In the genomic region with DNA sequence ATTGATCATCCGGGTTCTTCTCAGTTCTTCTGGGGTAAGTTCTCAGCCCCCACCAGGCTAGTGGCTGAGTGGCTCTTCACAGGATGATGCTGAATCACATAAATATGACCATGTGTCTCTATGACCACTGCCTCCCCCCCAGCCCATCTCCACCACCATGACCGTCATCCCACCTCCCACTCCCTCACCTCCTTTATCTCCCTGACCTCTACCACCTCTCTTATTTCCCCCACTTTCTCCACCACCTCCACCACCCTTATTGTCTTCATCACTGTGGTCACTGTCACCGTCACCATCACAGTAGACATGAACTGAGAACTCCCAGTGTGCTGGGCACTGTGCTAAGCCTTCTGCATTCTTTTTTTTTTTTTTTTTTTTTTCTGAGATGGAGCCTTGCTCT, we compare ENCODE assay signal across 17 cellular contexts. TPM values are rescaled to one million over a fixed set of nuclear protein-coding genes. Genes with fewer than 3 reads are reported as not detected.
DNase-seq lines count a peak whose midpoint lies in the region; ATAC-seq, FAIRE-seq and TF ChIP-seq lines count a peak whose summit lies in the region.
"Had no signal": no experiment of that assay in that cellular context is flagged by ENCODE, and none has a peak within 500 bp of the region (broad histone marks: within the 10 kb centered on the region; RNA-seq: fewer than 3 reads in every experiment).

No MANE protein-coding gene starts in this region.

- H3K4me3 Mint-ChIP-seq in natural killer cell: peak overlapping the region; percentile 50
- H3K4me3 Mint-ChIP-seq in activated T-helper 17 cell treated with anti-CD3 and anti-CD28 coated beads, Interleukin-2, amount 50 U/mL, for 72 hours: no peak overlapping the region
- H3K4me3 Mint-ChIP-seq in GM23338: no peak overlapping the region
- H3K4me3 Mint-ChIP-seq: CD4-positive, alpha-beta memory T cell had no signal

- H2BK20ac ChIP-seq in IMR-90 (ENCODE audit: low read depth, low read length): no peak overlapping the region

- H2BK5ac ChIP-seq in IMR-90 (ENCODE audit: low read depth, low read length, poor library complexity, severe bottlenecking): no peak overlapping the region

- H3K79me1 ChIP-seq in IMR-90 (ENCODE audit: low read depth in 1 of 2, low read length in 2 of 2): no peaks in the 10 kb centered on the region

- 55% methylated on average over 3 of the region's 3 CpGs for WGBS in HepG2 (ENCODE audit: low lambda C conversion rate)
- WGBS in right lobe of liver (ENCODE audit: insufficient coverage, low coverage, low lambda C conversion rate, missing lambda C conversion rate): 92% methylated on average over 3 of the region's 3 CpGs
- 100% methylated on average over 1 of the region's 3 CpGs; no CpG with 5 or more reads in 1 of the 2 experiments for WGBS in IMR-90 (ENCODE audit: extremely low coverage in 2 of 2, insufficient read length in 1 of 2), 2 experiments

- H4K91ac ChIP-seq in IMR-90 (ENCODE audit: insufficient read depth, low read depth, low read length): no peak overlapping the region; the same call in 1 of the 2 replicates

- peaks cover 8% of the 10 kb centered on the region for H3K36me3 Mint-ChIP-seq in natural killer cell
- H3K36me3 Mint-ChIP-seq in activated T-helper 17 cell treated with anti-CD3 and anti-CD28 coated beads, Interleukin-2, amount 50 U/mL, for 72 hours (ENCODE audit: low read depth): no peaks in the 10 kb centered on the region
- H3K36me3 Mint-ChIP-seq in GM23338 (ENCODE audit: low read depth): no peaks in the 10 kb centered on the region; the same call in 2 of the 3 replicates
- H3K36me3 Mint-ChIP-seq: CD4-positive, alpha-beta memory T cell had no signal

- H3F3A ChIP-seq in GM23338 (replicated peaks; ENCODE audit: low read depth): no peaks in the 10 kb centered on the region

- H3K9me3 Mint-ChIP-seq in natural killer cell (no peaks in the 10 kb centered on the region), GM23338 (no peaks in the 10 kb centered on the region)
- H3K9me3 Mint-ChIP-seq in activated T-helper 17 cell treated with anti-CD3 and anti-CD28 coated beads, Interleukin-2, amount 50 U/mL, for 72 hours: no peaks in the 10 kb centered on the region

- H3K27ac ChIP-seq in HepG2 (ENCODE audit: extremely low read length, insufficient read depth, low read length): no peak overlapping the region
- no peak overlapping the region for H3K27ac ChIP-seq in right lobe of liver
- no peak overlapping the region for H3K27ac ChIP-seq in IMR-90 (ENCODE audit: insufficient read depth, low read length)
- H3K27ac ChIP-seq in GM23338 (ENCODE audit: low read depth): no peak overlapping the region

- H3K4me3 ChIP-seq in HepG2 (replicated peaks in 1 of 3; ENCODE audit: insufficient read depth in 1 of 3, low read depth in 2 of 3, low read length in 3 of 3) (no peak overlapping the region), right lobe of liver (no peak overlapping the region), IMR-90 (ENCODE audit: insufficient read depth, low read depth, low read length) (no peak overlapping the region), GM23338 (no peak overlapping the region)

- no peaks in the 10 kb centered on the region for H4K20me1 ChIP-seq in HepG2 (ENCODE audit: insufficient read depth, low read length)
- no peaks in the 10 kb centered on the region for H4K20me1 ChIP-seq in IMR-90 (ENCODE audit: insufficient read depth, low read length)
- no peaks in the 10 kb centered on the region for H4K20me1 ChIP-seq in GM23338 (replicated peaks; ENCODE audit: insufficient read depth)

- no peak for TF ChIP-seq CTCF in HepG2 (CRISPR knock-in tag; IDR thresholded peaks at IDR 0.05)
- TF ChIP-seq CTCF in right lobe of liver (IDR thresholded peaks at IDR 0.05): no peak
- TF ChIP-seq CTCF in IMR-90 (conservative IDR thresholded peaks at IDR 0.05; ENCODE audit: low read depth, low read length): no peak
- TF ChIP-seq CTCF in natural killer cell (IDR thresholded peaks at IDR 0.05): no peak
- no peak for TF ChIP-seq CTCF in GM23338 (conservative IDR thresholded peaks at IDR 0.05; ENCODE audit: low read depth in 2 of 2)

- no peaks in the 10 kb centered on the region; the same call in 1 of the 2 replicates for H3K9me2 ChIP-seq in GM23338 (ENCODE audit: insufficient read depth)

- H3K27me3 Mint-ChIP-seq in natural killer cell (ENCODE audit: low read depth in 2 of 2): no peaks in the 10 kb centered on the region
- no peaks in the 10 kb centered on the region for H3K27me3 Mint-ChIP-seq in activated T-helper 17 cell treated with anti-CD3 and anti-CD28 coated beads, Interleukin-2, amount 50 U/mL, for 72 hours
- H3K27me3 Mint-ChIP-seq in GM23338 (ENCODE audit: insufficient read depth, low read depth, poor library complexity): peaks cover 2% of the 10 kb centered on the region

- CTCF ChIA-PET in HepG2 (lab: Yijun Ruan, JAX; ENCODE audit: low intra/inter-chr PET ratio, low total read pairs): no interaction called here
- CTCF ChIA-PET in IMR-90 (lab: Yijun Ruan, JAX): interaction anchor here (0.7 kb wide), 1 partner anchor 120 kb away, joined by 3 read pairs; no protein-coding TSS in a partner anchor

- H3K27ac Mint-ChIP-seq in natural killer cell: peak overlapping the region; percentile 41 to 60
- no peak overlapping the region for H3K27ac Mint-ChIP-seq in activated T-helper 17 cell treated with anti-CD3 and anti-CD28 coated beads, Interleukin-2, amount 50 U/mL, for 72 hours
- no peak overlapping the region for H3K27ac Mint-ChIP-seq in GM23338

- no peak overlapping the region for H3K14ac ChIP-seq in IMR-90 (replicated peaks; ENCODE audit: low read depth, low read length)

- TF ChIP-seq POLR2A in HepG2 (IDR thresholded peaks at IDR 0.05; ENCODE audit: insufficient read depth in 1 of 2, low read depth in 2 of 2, low read length in 2 of 2) (no peak), right lobe of liver (IDR thresholded peaks at IDR 0.05) (no peak), IMR-90 (IDR thresholded peaks at IDR 0.05; ENCODE audit: low read depth, low read length) (no peak)

- H2AK5ac ChIP-seq in IMR-90 (ENCODE audit: low read depth, low read length): peak overlapping the region; percentile 67; the same call in 1 of the 2 replicates

- ATAC-seq in HepG2 (no peak), right lobe of liver (no peak), IMR-90 (ENCODE audit: low read depth) (no peak), natural killer cell (peak; percentile 38 to 49 (median 49)), HG02610 (IDR thresholded peaks at IDR 0.05; ENCODE audit: unreplicated experiment) (no peak), GM23338 (no peak)
- ATAC-seq in activated T-helper 17 cell treated with anti-CD3 and anti-CD28 coated beads, Interleukin-2, amount 50 U/mL, for 72 hours (replicated peaks): no peak

- peaks cover 10 to 15% of the 10 kb centered on the region in 2 donors for H3K4me1 Mint-ChIP-seq in natural killer cell
- peaks cover 8% of the 10 kb centered on the region for H3K4me1 Mint-ChIP-seq in activated T-helper 17 cell treated with anti-CD3 and anti-CD28 coated beads, Interleukin-2, amount 50 U/mL, for 72 hours
- H3K4me1 Mint-ChIP-seq in GM23338: peaks cover 7% of the 10 kb centered on the region; the same call in 2 of the 3 replicates

- H3K56ac ChIP-seq in IMR-90 (ENCODE audit: extremely low read depth, insufficient read depth, low read length): no peak overlapping the region

- in situ Hi-C loops in HepG2 (cut with HindIII; ENCODE audit: extremely low pct_ligation_motif_present, low pct_unique_long_range_greater_than_20kb) (no loop called here), IMR-90 (cut with MboI; ENCODE audit: low sequenced_read_pairs) (no loop called here)

- TF ChIP-seq RAD21 in HepG2 (CRISPR knock-in tag; IDR thresholded peaks at IDR 0.05) (no peak), IMR-90 (IDR thresholded peaks at IDR 0.05; ENCODE audit: low read length) (no peak)

- no peak overlapping the region for H2AK9ac ChIP-seq in IMR-90 (replicated peaks; ENCODE audit: low read depth, low read length, poor library complexity)

- intact Hi-C loops in HepG2 (cut with micrococcal nuclease; ENCODE audit: unreplicated experiment) (no loop called here), right lobe of liver (cut with DNase I) (no loop called here), IMR-90 (cut with micrococcal nuclease) (no loop called here), natural killer cell (cut with micrococcal nuclease) (no loop called here)

- no peak overlapping the region for H2BK15ac ChIP-seq in IMR-90 (ENCODE audit: low read depth, low read length)

- BruUV-seq in HepG2 (replicated peaks; lab: Mats Ljungman, UMichigan) (no TSS peak), IMR-90 (replicated peaks; lab: Mats Ljungman, UMichigan) (no TSS peak)

- H3K9me3 ChIP-seq in HepG2 (ENCODE audit: low read length) (no peaks in the 10 kb centered on the region), right lobe of liver (no peaks in the 10 kb centered on the region), IMR-90 (ENCODE audit: control insufficient read depth, insufficient read depth, low read length) (no peaks in the 10 kb centered on the region)
- H3K9me3 ChIP-seq: Caco-2 had no signal

- POLR2A ChIA-PET in HepG2 (lab: Yijun Ruan, JAX): no interaction called here
- POLR2A ChIA-PET in IMR-90 (lab: Charles Lee; ENCODE audit: unreplicated experiment): no interaction called here

- H3K36me3 ChIP-seq in HepG2 (replicated peaks in 1 of 2; ENCODE audit: control insufficient read depth in 1 of 2, insufficient read depth in 2 of 2, low read length in 2 of 2) (no peaks in the 10 kb centered on the region), right lobe of liver (no peaks in the 10 kb centered on the region), IMR-90 (ENCODE audit: control insufficient read depth, insufficient read depth, low read length) (no peaks in the 10 kb centered on the region), GM23338 (ENCODE audit: insufficient read depth) (no peaks in the 10 kb centered on the region)

- DNase-seq in HepG2 (ENCODE audit: low spot score) (no peak), right lobe of liver (no peak), IMR-90 (no peak), natural killer cell (no peak), GM23338 (ENCODE audit: low spot score) (no peak)
- DNase-seq: C1 segment of cervical spinal cord; Caco-2; CD4-positive, alpha-beta memory T cell; DMS153; DND-41; H7; HCEC 1CT had no signal

- no peak overlapping the region for H3K9ac ChIP-seq in HepG2 (ENCODE audit: insufficient read depth, low read depth, low read length)
- no peak overlapping the region for H3K9ac ChIP-seq in IMR-90 (ENCODE audit: low read depth, low read length)

- dilution Hi-C loops in IMR-90 (cut with HindIII; ENCODE audit: low sequenced_read_pairs, unreplicated experiment): no loop called here

- H3K4ac ChIP-seq in IMR-90 (ENCODE audit: low read depth, low read length): no peak overlapping the region; the same call in 1 of the 2 replicates

- no peak overlapping the region for H4K5ac ChIP-seq in IMR-90 (ENCODE audit: low read depth, low read length)

- TF ChIP-seq EP300 in HepG2 (IDR thresholded peaks at IDR 0.05; ENCODE audit: low read depth in 2 of 2, low read length in 2 of 2): no peak
- no peak for TF ChIP-seq EP300 in HepG2 (CRISPR knock-in tag; IDR thresholded peaks at IDR 0.05; ENCODE audit: borderline replicate concordance)

- no peak overlapping the region for H2BK120ac ChIP-seq in IMR-90 (ENCODE audit: low read depth, low read length)

- no peak for FAIRE-seq in HepG2 (lab: Jason Lieb, UNC)
- FAIRE-seq: G401.6, GM12892, H1 had no signal

- no peak overlapping the region for H3K18ac ChIP-seq in IMR-90 (ENCODE audit: low read depth, low read length)

- H2AFZ ChIP-seq in HepG2 (ENCODE audit: low read length) (no peak overlapping the region), IMR-90 (replicated peaks; ENCODE audit: low read length, poor library complexity) (peak overlapping the region; percentile 24), GM23338 (no peak overlapping the region)

- H4K8ac ChIP-seq in IMR-90 (ENCODE audit: low read depth in 2 of 2, low read length in 2 of 2): no peak overlapping the region

- no peaks in the 10 kb centered on the region for H3K79me2 ChIP-seq in HepG2 (ENCODE audit: insufficient read depth, low read length)
- H3K79me2 ChIP-seq in GM23338 (replicated peaks; ENCODE audit: insufficient read depth): no peaks in the 10 kb centered on the region

- peaks cover 24% of the 10 kb centered on the region for H3K9me1 ChIP-seq in IMR-90 (ENCODE audit: insufficient read depth, low read length)

- no peak overlapping the region for H3K4me2 ChIP-seq in HepG2 (ENCODE audit: low read depth, low read length)
- no peak overlapping the region for H3K4me2 ChIP-seq in IMR-90 (ENCODE audit: low read depth, low read length)
- no peak overlapping the region for H3K4me2 ChIP-seq in GM23338

- no peaks in the 10 kb centered on the region for H3K4me1 ChIP-seq in HepG2 (ENCODE audit: insufficient read depth, low read length)
- peaks cover 0 to 3% (median 0%) of the 10 kb centered on the region in 4 donors for H3K4me1 ChIP-seq in right lobe of liver
- H3K4me1 ChIP-seq in IMR-90 (ENCODE audit: control insufficient read depth, insufficient read depth, low read length): peaks cover 11% of the 10 kb centered on the region
- H3K4me1 ChIP-seq in GM23338 (ENCODE audit: insufficient read depth): no peaks in the 10 kb centered on the region
- H3K4me1 ChIP-seq: Caco-2 had no signal

- H3K23ac ChIP-seq in IMR-90 (ENCODE audit: low read depth, low read length): no peak overlapping the region

- H3K27me3 ChIP-seq in HepG2 (ENCODE audit: control insufficient read depth in 1 of 2, insufficient read depth in 2 of 2, low read length in 2 of 2): peaks cover 0 to 18% of the 10 kb centered on the region in 2 experiments; a peak in 1 of 5 replicates
- no peaks in the 10 kb centered on the region for H3K27me3 ChIP-seq in right lobe of liver
- H3K27me3 ChIP-seq in IMR-90 (ENCODE audit: control insufficient read depth, insufficient read depth, low read length): no peaks in the 10 kb centered on the region
- H3K27me3 ChIP-seq in GM23338 (ENCODE audit: insufficient read depth): no peaks in the 10 kb centered on the region

RNA-seq across cellular contexts. Expression of gene RGS9, which starts 32.5 kb away (rescaled TPM):
- total RNA-seq in HepG2 (2016; rRNA removed; fragmentation: Illumina TruSeq; extraction: Trizol) (0.44 and 0.66 TPM in 2 replicates), right lobe of liver (10 to 100 TPM in 2 of 6 experiments, 1 to 10 TPM in 4; 1.9 to 12.8 (median 5.7) TPM), IMR-90 (2012; rRNA removed) (0.90 and 1.4 TPM in 2 replicates), natural killer cell (10 to 100 TPM; 25.0 to 47.3 (median 37.2) TPM)
- total RNA-seq in HepG2 (2016; cell fraction: cytosol; rRNA removed; fragmentation: Illumina TruSeq; extraction: Trizol; ENCODE audit: low read depth): 0.62 and 2.1 TPM in 2 replicates
- total RNA-seq in HepG2 (2016; cell fraction: insoluble cytoplasmic fraction; rRNA removed; fragmentation: Illumina TruSeq; extraction: Trizol): 0.13 and 0.37 TPM in 2 replicates
- 1.5 and 2.3 TPM in 2 replicates for total RNA-seq in HepG2 (2016; cell fraction: membrane; rRNA removed; fragmentation: Illumina TruSeq; extraction: Trizol)
- total RNA-seq in HepG2 (2016; cell fraction: nucleus; rRNA removed; fragmentation: Illumina TruSeq; extraction: Trizol): not detected in 2 replicates
- polyA plus RNA-seq in HepG2 (2011; rRNA removed) (0.43 and 0.74 TPM in 2 replicates), IMR-90 (2012; rRNA removed) (0.77 and 1.1 TPM in 2 replicates), GM23338 (2016; fragmentation: Nextera tagmentation; extraction: Ambion mirVana) (29.6 and 29.8 TPM in 2 replicates)
- polyA plus RNA-seq in HepG2 (2011; cell fraction: cytosol; rRNA removed): 0.22 and 0.24 TPM in 2 replicates
- polyA plus RNA-seq in HepG2 (2011; cell fraction: nucleus; rRNA removed): 0.06 and 0.10 TPM in 2 replicates
- polyA plus RNA-seq in HepG2 (2012): 0.47 and 0.65 TPM in 2 replicates
- 1.7 and 2.2 TPM in 2 replicates for polyA plus RNA-seq in HepG2 (2016; cell fraction: cytosol; fragmentation: Illumina TruSeq; extraction: Trizol; ENCODE audit: low read depth)
- polyA plus RNA-seq in HepG2 (2016; cell fraction: insoluble cytoplasmic fraction; fragmentation: Illumina TruSeq; extraction: Trizol; ENCODE audit: low read depth): 0.62 and 0.74 TPM in 2 replicates
- 1.2 and 1.8 TPM in 2 replicates for polyA plus RNA-seq in HepG2 (2016; cell fraction: membrane; fragmentation: Illumina TruSeq; extraction: Trizol; ENCODE audit: low read depth)
- polyA plus RNA-seq in HepG2 (2016; cell fraction: nucleus; fragmentation: Illumina TruSeq; extraction: Trizol; ENCODE audit: insufficient read depth, low read depth): 0.29 and 0.72 TPM in 2 replicates
- polyA minus RNA-seq in HepG2 (2011; rRNA and poly(A)+ RNA removed; ENCODE audit: low replicate concordance): 0.20 and 0.23 TPM in 2 replicates
- not detected in 2 replicates for polyA minus RNA-seq in HepG2 (2011; cell fraction: cytosol; rRNA and poly(A)+ RNA removed)
- polyA minus RNA-seq in HepG2 (2011; cell fraction: nucleus; rRNA and poly(A)+ RNA removed): 0.13 TPM in 1 of 2 replicates, not detected in the other
- 0.41 and 0.58 TPM in 2 replicates for polyA plus RNA-seq in IMR-90 (2012; cell fraction: cytosol; rRNA removed)
- polyA plus RNA-seq in IMR-90 (2012; cell fraction: nucleus; rRNA removed; ENCODE audit: low replicate concordance): 0.60 and 1.3 TPM in 2 replicates
- total RNA-seq in activated T-helper 17 cell treated with anti-CD3 and anti-CD28 coated beads, Interleukin-2, amount 50 U/mL, for 72 hours: 1 to 10 TPM; 5.1 to 7.5 TPM
- total RNA-seq in GM23338 (2014; rRNA removed; shearing (Covaris generic)): 12.8 and 19.2 TPM in 2 replicates

Comparison
In these comparisons a context has a peak if more than half of its experiments do, and no peak if none do; other contexts are left out.
1. ATAC-seq: peak in natural killer cell (3 of 3); none in HepG2 (single experiment), right lobe of liver (0 of 4), IMR-90 (single experiment), HG02610 (single experiment), activated T-helper 17 cell treated with anti-CD3 and anti-CD28 coated beads, Interleukin-2, amount 50 U/mL, for 72 hours (single experiment) and GM23338 (single experiment).
2. H3K27ac Mint-ChIP-seq: peak in natural killer cell (2 of 2); none in activated T-helper 17 cell treated with anti-CD3 and anti-CD28 coated beads, Interleukin-2, amount 50 U/mL, for 72 hours (single experiment) and GM23338 (single experiment).